In genomic region chr4:112125416-112125815, GRCh38 we compare ENCODE assay signal across 27 cellular contexts. TPM values are rescaled to one million over a fixed set of nuclear protein-coding genes. Genes with fewer than 3 reads are reported as not detected.
DNase-seq lines count a peak whose midpoint lies in the region; ATAC-seq, FAIRE-seq and TF ChIP-seq lines count a peak whose summit lies in the region.
"Had no signal": no experiment of that assay in that cellular context is flagged by ENCODE, and none has a peak within 500 bp of the region (broad histone marks: within the 10 kb centered on the region; RNA-seq: fewer than 3 reads in every experiment).

No MANE protein-coding gene starts in this region.

- peak overlapping the region; percentile 40; the same call in 1 of the 2 replicates for H3K4me2 ChIP-seq in PC-3 (ENCODE audit: low read length)

- H3K36me3 ChIP-seq in PC-3 (ENCODE audit: low read depth, low read length) = no peaks in the 10 kb centered on the region
- no peaks in the 10 kb centered on the region for H3K36me3 ChIP-seq in left ventricle myocardium inferior
- H3K36me3 ChIP-seq: BE2C, BLaER1 had no signal

- H3K27me3 ChIP-seq in PC-3 (ENCODE audit: low read length) = no peaks in the 10 kb centered on the region
- H3K27me3 ChIP-seq in left ventricle myocardium inferior (ENCODE audit: low read depth) = no peaks in the 10 kb centered on the region
- H3K27me3 ChIP-seq: BLaER1 had no signal

- DNase-seq in ELR (ENCODE audit: low read depth) = peak; percentile 13
- peak; percentile 67 for DNase-seq in PC-3
- no peak for DNase-seq in cerebellar nuclear complex (lab: John Stamatoyannopoulos, UW)
- DNase-seq in GM19238 (ENCODE audit: insufficient read length, low spot score) = no peak
- DNase-seq in NK-92 (lab: John Stamatoyannopoulos, UW; ENCODE audit: unreplicated experiment) = no peak
- no peak for DNase-seq in left ventricle myocardium inferior
- DNase-seq: 8988T; ACHN; BE2C; C1 segment of cervical spinal cord; CD4-positive, alpha-beta memory T cell; CD4-positive, CD25-positive, alpha-beta regulatory T cell; CD8-positive, alpha-beta memory T cell; COR-L47; DMS 273 treated with DMSO at 0.1 percent for 48 hours; DMS153; DMS53; DMS79; DND-41; GDM1 had no signal

- H3K9me3 ChIP-seq in PC-3 (ENCODE audit: low read length) (no peaks in the 10 kb centered on the region), left ventricle myocardium inferior (replicated peaks) (no peaks in the 10 kb centered on the region)
- H3K9me3 ChIP-seq: BE2C had no signal

- H3K4me3 ChIP-seq in PC-3 (ENCODE audit: low read length) = no peak overlapping the region
- H3K4me3 ChIP-seq in left ventricle myocardium inferior = no peak overlapping the region
- H3K4me3 ChIP-seq: BLaER1, GM12878 had no signal

- POLR2A ChIA-PET in PC-3 (lab: Charles Lee; ENCODE audit: unreplicated experiment) = no interaction called here

- FAIRE-seq in colon (lab: Jason Lieb, UNC) = peak; percentile 21
- FAIRE-seq: A204.1, GM12878, GM12892, GM18507, GM19239 had no signal

- H4K20me1 ChIP-seq in PC-3 (ENCODE audit: low read length) = no peaks in the 10 kb centered on the region
- H4K20me1 ChIP-seq: BLaER1 had no signal

- peak; percentile 89 for ATAC-seq in PC-3
- ATAC-seq: GM12878 had no signal

- TF ChIP-seq CTCF in PC-3 (conservative IDR thresholded peaks at IDR 0.05; ENCODE audit: low read depth, low read length) = no peak
- TF ChIP-seq CTCF in left ventricle myocardium inferior (IDR thresholded peaks at IDR 0.05; ENCODE audit: borderline replicate concordance) = no peak

- no peaks in the 10 kb centered on the region for H3F3A ChIP-seq in PC-3 (ENCODE audit: low read length, unreplicated experiment)

- no peaks in the 10 kb centered on the region for H3K79me2 ChIP-seq in PC-3 (ENCODE audit: low read length)

- intact Hi-C loops in PC-3 (cut with micrococcal nuclease) (no loop called here), left ventricle myocardium inferior (cut with micrococcal nuclease) (no loop called here)

- CTCF ChIA-PET in PC-3 (lab: Charles Lee) = interaction anchor here (0.6 kb wide), 1 partner anchor 285 kb away, joined by 3 read pairs; no protein-coding TSS in a partner anchor

- no peak overlapping the region for H3K9ac ChIP-seq in PC-3 (ENCODE audit: low read length)
- H3K9ac ChIP-seq: BLaER1 had no signal

- peak overlapping the region; percentile 53 for H3K27ac ChIP-seq in PC-3 (ENCODE audit: low read length)
- H3K27ac ChIP-seq in left ventricle myocardium inferior (replicated peaks) = no peak overlapping the region

- H3K4me1 ChIP-seq in PC-3 (ENCODE audit: insufficient read depth, low read length) (peaks cover 28% of the 10 kb centered on the region), left ventricle myocardium inferior (peaks cover 24% of the 10 kb centered on the region)
- H3K4me1 ChIP-seq: BE2C had no signal

- no TSS peak for BruUV-seq in PC-3 (replicated peaks; lab: Mats Ljungman, UMichigan)

- no peak overlapping the region for H2AFZ ChIP-seq in PC-3 (ENCODE audit: low read length)

- H3K9me2 ChIP-seq in PC-3 (replicated peaks; ENCODE audit: low read length) = no peaks in the 10 kb centered on the region

RNA-seq across cellular contexts. Expression of gene FAM241A, which starts 19.8 kb away (rescaled TPM):
- total RNA-seq in PC-3 (2014; rRNA removed) (2.2 and 2.8 TPM in 2 replicates), left ventricle myocardium inferior (7.6 TPM)

Comparison
In these comparisons a context has a peak if more than half of its experiments do, and no peak if none do; other contexts are left out.
1. DNase-seq: peak in ELR (single experiment) and PC-3 (single experiment); none in cerebellar nuclear complex (0 of 2), GM19238 (single experiment), NK-92 (single experiment) and left ventricle myocardium inferior (single experiment).